21 cellular contexts compared by ENCODE assay signal in the genomic region with DNA sequence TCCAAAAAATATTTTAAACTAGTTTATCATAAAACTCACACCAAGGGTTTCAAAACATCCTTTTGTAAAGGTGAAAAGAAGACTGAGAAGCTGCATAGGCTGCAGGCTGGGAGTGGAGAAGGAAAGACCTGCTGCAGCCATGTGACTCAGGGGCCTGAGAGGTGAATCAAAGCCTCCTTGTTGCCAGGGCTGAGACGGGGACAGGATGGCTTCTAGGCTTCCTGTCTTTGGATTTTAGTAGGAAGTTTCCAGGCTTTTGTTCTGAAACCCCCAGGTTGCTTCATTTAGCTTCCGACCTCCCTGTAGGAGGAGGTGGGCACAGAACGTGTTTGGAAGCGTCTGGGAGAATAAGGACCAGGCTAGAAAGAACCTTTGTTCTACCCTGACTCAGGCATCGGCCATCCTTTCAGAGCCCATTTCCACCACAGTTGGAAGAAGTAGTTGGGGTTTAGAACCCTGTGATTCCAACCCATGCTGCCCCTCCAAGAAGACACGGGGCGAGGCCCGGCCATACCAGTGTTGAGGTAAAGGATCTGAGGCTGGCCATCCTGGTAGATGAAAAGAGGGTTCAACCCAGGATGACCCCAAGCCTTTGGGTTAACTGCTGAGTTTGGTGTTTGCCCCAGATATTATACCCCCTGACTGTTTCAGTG.
"Had no signal": no experiment of that assay in that cellular context is flagged by ENCODE, and none has a peak within 500 bp of the region (broad histone marks: within the 10 kb centered on the region; RNA-seq: fewer than 3 reads in every experiment).

No MANE protein-coding gene starts in this region.

- H3K27ac Mint-ChIP-seq: activated naive CD4-positive, alpha-beta T cell treated with anti-CD3 and anti-CD28 coated beads for 36 hours; activated T-cell treated with anti-CD3 and anti-CD28 coated beads, Interleukin-2, amount 50 U/mL, for 24 hours; memory B cell; stimulated activated memory B cell treated with anti-CD40 and anti-IgM and Interleukin-4, amounts not matched to agents 10 μg/mL and 1 μg/mL and 100 μg/mL, for 72 hours; T-cell; T-helper 2 cell treated with Interferon-gamma antibody and Interleukin-4, amounts not matched to agents 5 μg/mL and 100 μg/mL, for 36 hours; type B pancreatic cell had no signal

- H3K9me3 ChIP-seq: mucosa of descending colon, sigmoid colon, testis had no signal

- H3K9me3 Mint-ChIP-seq: activated naive CD4-positive, alpha-beta T cell treated with anti-CD3 and anti-CD28 coated beads for 36 hours; activated T-cell treated with anti-CD3 and anti-CD28 coated beads, Interleukin-2, amount 50 U/mL, for 24 hours; memory B cell; stimulated activated memory B cell treated with anti-CD40 and anti-IgM and Interleukin-4, amounts not matched to agents 10 μg/mL and 1 μg/mL and 100 μg/mL, for 72 hours; T-cell; T-helper 2 cell treated with Interferon-gamma antibody and Interleukin-4, amounts not matched to agents 5 μg/mL and 100 μg/mL, for 36 hours; type B pancreatic cell had no signal

- H3K4me2 ChIP-seq: smooth muscle cell had no signal

- H3K27me3 ChIP-seq: sigmoid colon, testis had no signal

- H3K36me3 ChIP-seq: sigmoid colon had no signal

- H3K4me3 Mint-ChIP-seq: activated naive CD4-positive, alpha-beta T cell treated with anti-CD3 and anti-CD28 coated beads for 36 hours; activated T-cell treated with anti-CD3 and anti-CD28 coated beads, Interleukin-2, amount 50 U/mL, for 24 hours; memory B cell; stimulated activated memory B cell treated with anti-CD40 and anti-IgM and Interleukin-4, amounts not matched to agents 10 μg/mL and 1 μg/mL and 100 μg/mL, for 72 hours; T-cell; T-helper 2 cell treated with Interferon-gamma antibody and Interleukin-4, amounts not matched to agents 5 μg/mL and 100 μg/mL, for 36 hours; type B pancreatic cell had no signal

- H3K27me3 Mint-ChIP-seq: activated T-cell treated with anti-CD3 and anti-CD28 coated beads, Interleukin-2, amount 50 U/mL, for 24 hours; memory B cell; stimulated activated memory B cell treated with anti-CD40 and anti-IgM and Interleukin-4, amounts not matched to agents 10 μg/mL and 1 μg/mL and 100 μg/mL, for 72 hours; T-cell; type B pancreatic cell had no signal

- H3K36me3 Mint-ChIP-seq: type B pancreatic cell had no signal

- H3K4me3 ChIP-seq: mucosa of descending colon, sigmoid colon, smooth muscle cell, testis had no signal

- DNase-seq: activated CD4-positive, alpha-beta T cell treated with anti-CD3 and anti-CD28 coated beads for 1 hour; activated CD8-positive, alpha-beta memory T cell treated with anti-CD3 and anti-CD28 coated beads for 24 hours; activated CD8-positive, alpha-beta memory T cell treated with anti-CD3 and anti-CD28 coated beads, Interleukin-2, amount 50 U/mL, for 4 hours; activated naive CD4-positive, alpha-beta T cell treated with anti-CD3 and anti-CD28 coated beads for 36 hours; activated T-cell treated with anti-CD3 and anti-CD28 coated beads, Interleukin-2, amount 50 U/mL, for 24 hours; amygdala; effector CD4-positive, alpha-beta T cell; glutamatergic neuron; hippocampal formation; mucosa of descending colon; occipital lobe; posterior cingulate gyrus; sigmoid colon; stimulated activated CD4-positive, alpha-beta T cell treated with anti-CD3 and anti-CD28 coated beads, Interleukin-15, amount 100 ng/mL, for 24 hours; T-cell; testis had no signal

- H3K27ac ChIP-seq: sigmoid colon, testis had no signal
